Comparison of ENCODE assay signal across 8 cellular contexts in genomic region chr18:79949571-79950439, GRCh38. TPM values are rescaled to one million over a fixed set of nuclear protein-coding genes. Genes with fewer than 3 reads are reported as not detected.
DNase-seq lines count a peak whose midpoint lies in the region; ATAC-seq and TF ChIP-seq lines count a peak whose summit lies in the region.

No MANE protein-coding gene starts in this region.

- POLR2A ChIA-PET in CD4-positive, alpha-beta T cell (lab: Charles Lee): interaction anchor here (1.3 to 4.2 kb wide), 3 partner anchors 15 to 160 kb away, joined by 7 to 27 read pairs (median 9); partner anchors contain the start of genes ADNP2, HSBP1L1 and TXNL4A

- intact Hi-C loops in CD4-positive, alpha-beta T cell (cut with DNase I, micrococcal nuclease): loop anchor here (2.0 to 10.0 kb wide), 6 partner anchors 15 to 885 kb away; partner anchors contain the start of genes TXNL4A (in 2 of the 2), ATP9B (in 1 of the 2), CTDP1 (in 1 of the 2) and HSBP1L1 (in 1 of the 2)

- CTCF ChIA-PET in CD4-positive, alpha-beta T cell (lab: Charles Lee): interaction anchor here (1.2 to 1.4 kb wide), 2 partner anchors 10 to 11 kb away, joined by 3 read pairs; no protein-coding TSS in a partner anchor

- ATAC-seq in CD4-positive, alpha-beta T cell (ENCODE audit: poor library complexity): no peak
- ATAC-seq in GM21619 (IDR thresholded peaks at IDR 0.05; ENCODE audit: unreplicated experiment): no peak

- H3K27ac Mint-ChIP-seq in CD4-positive, alpha-beta T cell: peak overlapping the region; percentile 80
- H3K27ac Mint-ChIP-seq in stimulated activated naive CD8-positive, alpha-beta T cell treated with anti-CD3 and anti-CD28 coated beads, Interleukin-15, Interleukin-2, amounts not matched to agents 100 ng/mL and 50 ng/mL, for 24 hours: peak overlapping the region; percentile 59

- H3K4me1 ChIP-seq in iPS-15b (ENCODE audit: control insufficient read depth, insufficient read depth, low read length): peaks cover 4% of the 10 kb centered on the region

- peaks cover 6% of the 10 kb centered on the region for H3K36me3 ChIP-seq in iPS-15b (ENCODE audit: control insufficient read depth, insufficient read depth, low read length)

- peak overlapping the region; percentile 92 for H3K4me3 ChIP-seq in HL-60 (replicated peaks; ENCODE audit: insufficient read depth, low read length)
- H3K4me3 ChIP-seq in iPS-15b (ENCODE audit: low read depth, low read length): peak overlapping the region; percentile 58

- H3K9me3 ChIP-seq in CD4-positive, alpha-beta T cell (ENCODE audit: control insufficient read depth, low read length): no peaks in the 10 kb centered on the region
- H3K9me3 ChIP-seq in iPS-15b (ENCODE audit: control insufficient read depth, insufficient read depth, low read length): no peaks in the 10 kb centered on the region

- H3K36me3 Mint-ChIP-seq in CD4-positive, alpha-beta T cell (ENCODE audit: low read depth): peaks cover 20% of the 10 kb centered on the region
- H3K36me3 Mint-ChIP-seq in stimulated activated naive CD8-positive, alpha-beta T cell treated with anti-CD3 and anti-CD28 coated beads, Interleukin-15, Interleukin-2, amounts not matched to agents 100 ng/mL and 50 ng/mL, for 24 hours (ENCODE audit: low read depth): peaks cover 8% of the 10 kb centered on the region

- no peak overlapping the region for H3K27ac ChIP-seq in CD4-positive, alpha-beta T cell (ENCODE audit: low read depth, low read length)
- H3K27ac ChIP-seq in HL-60 (replicated peaks): peak overlapping the region; percentile 69

- peak overlapping the region; percentile 87 for H3K4me3 Mint-ChIP-seq in CD4-positive, alpha-beta T cell
- H3K4me3 Mint-ChIP-seq in stimulated activated naive CD8-positive, alpha-beta T cell treated with anti-CD3 and anti-CD28 coated beads, Interleukin-15, Interleukin-2, amounts not matched to agents 100 ng/mL and 50 ng/mL, for 24 hours: peak overlapping the region; percentile 84

- no peak for TF ChIP-seq CTCF in CD4-positive, alpha-beta T cell (IDR thresholded peaks at IDR 0.05)
- TF ChIP-seq CTCF in HL-60 (IDR thresholded peaks at IDR 0.05; ENCODE audit: insufficient read depth, low read length): no peak

- H3K9ac ChIP-seq in iPS-15b (ENCODE audit: low read depth, low read length): no peak overlapping the region

- no peak for DNase-seq in CD4-positive, alpha-beta T cell
- DNase-seq in HL-60 (ENCODE audit: low read depth in 1 of 2, low spot score in 1 of 2) (peak; percentile 87 to 95), HK-2 (ENCODE audit: unreplicated experiment) (no peak)
- DNase-seq in activated CD8-positive, alpha-beta memory T cell treated with anti-CD3 and anti-CD28 coated beads, Interleukin-2, amount 50 U/mL, for 48 hours: peak; percentile 51
- no peak for DNase-seq in stimulated activated CD4-positive, alpha-beta T cell treated with anti-CD3 and anti-CD28 coated beads, Interleukin-4, amount 100 ng/mL, for 1 hour

- H3K27me3 Mint-ChIP-seq in CD4-positive, alpha-beta T cell: no peaks in the 10 kb centered on the region
- no peaks in the 10 kb centered on the region for H3K27me3 Mint-ChIP-seq in stimulated activated naive CD8-positive, alpha-beta T cell treated with anti-CD3 and anti-CD28 coated beads, Interleukin-15, Interleukin-2, amounts not matched to agents 100 ng/mL and 50 ng/mL, for 24 hours

- peaks cover 38% of the 10 kb centered on the region for H3K4me1 Mint-ChIP-seq in CD4-positive, alpha-beta T cell (ENCODE audit: low read depth)
- peaks cover 48% of the 10 kb centered on the region for H3K4me1 Mint-ChIP-seq in stimulated activated naive CD8-positive, alpha-beta T cell treated with anti-CD3 and anti-CD28 coated beads, Interleukin-15, Interleukin-2, amounts not matched to agents 100 ng/mL and 50 ng/mL, for 24 hours (ENCODE audit: low read depth)

- no peaks in the 10 kb centered on the region for H3K9me3 Mint-ChIP-seq in CD4-positive, alpha-beta T cell
- no peaks in the 10 kb centered on the region for H3K9me3 Mint-ChIP-seq in stimulated activated naive CD8-positive, alpha-beta T cell treated with anti-CD3 and anti-CD28 coated beads, Interleukin-15, Interleukin-2, amounts not matched to agents 100 ng/mL and 50 ng/mL, for 24 hours

- H3K27me3 ChIP-seq in CD4-positive, alpha-beta T cell (ENCODE audit: control insufficient read depth, insufficient read depth, low read length): no peaks in the 10 kb centered on the region
- no peaks in the 10 kb centered on the region for H3K27me3 ChIP-seq in HL-60 (ENCODE audit: insufficient read depth, poor library complexity, severe bottlenecking)
- peaks cover 29% of the 10 kb centered on the region for H3K27me3 ChIP-seq in iPS-15b (ENCODE audit: control insufficient read depth, insufficient read depth, low read length)

RNA-seq across cellular contexts. Expression of gene SLC66A2, which starts 1.6 kb away (rescaled TPM):
- 10 to 100 TPM; 44.5 to 44.8 TPM for total RNA-seq in CD4-positive, alpha-beta T cell

RNA-seq across cellular contexts. Expression of gene HSBP1L1, which starts 14.6 kb away (rescaled TPM):
- total RNA-seq in CD4-positive, alpha-beta T cell: 10 to 100 TPM; 42.6 to 42.7 TPM

RNA-seq across cellular contexts. Expression of gene TXNL4A, which starts 38.6 kb away (rescaled TPM):
- total RNA-seq in CD4-positive, alpha-beta T cell: 10 to 100 TPM; 55.0 to 55.7 TPM

Comparison
In these comparisons a context has a peak if more than half of its experiments do, and no peak if none do; other contexts are left out.
1. DNase-seq: peak in HL-60 (2 of 2) and activated CD8-positive, alpha-beta memory T cell treated with anti-CD3 and anti-CD28 coated beads, Interleukin-2, amount 50 U/mL, for 48 hours (single experiment); none in CD4-positive, alpha-beta T cell (0 of 10), HK-2 (single experiment) and stimulated activated CD4-positive, alpha-beta T cell treated with anti-CD3 and anti-CD28 coated beads, Interleukin-4, amount 100 ng/mL, for 1 hour (single experiment).